In genomic region chr20:1820137-1821074, GRCh38 we compare ENCODE assay signal across 11 cellular contexts.
A peak's percentile ranks its signal among the peaks of the same experiment; 100 is the strongest.
DNase-seq lines count a peak whose midpoint lies in the region; ATAC-seq, FAIRE-seq and TF ChIP-seq lines count a peak whose summit lies in the region.
"Had no signal": no experiment of that assay in that cellular context is flagged by ENCODE, and none has a peak within 500 bp of the region (broad histone marks: within the 10 kb centered on the region; RNA-seq: fewer than 3 reads in every experiment).

No MANE protein-coding gene starts in this region.

- no peaks in the 10 kb centered on the region for H3K9me2 ChIP-seq in MM.1S (replicated peaks; ENCODE audit: insufficient read depth, low read length)

- H3K27ac ChIP-seq in MM.1S (ENCODE audit: low read length) (peak overlapping the region; percentile 9; the same call in 1 of the 2 replicates), temporal lobe (ENCODE audit: low read depth, low read length) (peak overlapping the region; percentile 70)

- peaks cover 25% of the 10 kb centered on the region for H3K4me1 ChIP-seq in MM.1S (ENCODE audit: low read length)

- H3F3A ChIP-seq in MM.1S (ENCODE audit: insufficient read depth, low read length) = no peaks in the 10 kb centered on the region; the same call in 1 of the 2 replicates

- FAIRE-seq in bronchial epithelial cell (lab: Jason Lieb, UNC) = peak; percentile 55
- FAIRE-seq: colon, GM19239 had no signal

- DNase-seq in MM.1S (peak; percentile 58), bronchial epithelial cell (ENCODE audit: low read depth) (peak; percentile 74), islet precursor cell (peak; percentile 60), H7 (no peak)
- DNase-seq in activated CD4-positive, alpha-beta T cell treated with anti-CD3 and anti-CD28 coated beads, Interleukin-2, amount 50 U/mL, for 48 hours = no peak
- DNase-seq: activated CD8-positive, alpha-beta memory T cell treated with anti-CD3 and anti-CD28 coated beads, Interleukin-2, amount 50 U/mL, for 4 hours; T-helper 1 cell had no signal

- TF ChIP-seq CTCF in MM.1S (IDR thresholded peaks at IDR 0.05; ENCODE audit: low read length) = no peak
- TF ChIP-seq CTCF in bronchial epithelial cell (IDR thresholded peaks at IDR 0.05; ENCODE audit: insufficient read depth, low read length, severe bottlenecking) = no peak

- H3K36me3 ChIP-seq in MM.1S (replicated peaks; ENCODE audit: insufficient read depth, low read length) (no peaks in the 10 kb centered on the region), bronchial epithelial cell (ENCODE audit: control insufficient read depth, insufficient read depth, low read length) (no peaks in the 10 kb centered on the region), H7 (replicated peaks; ENCODE audit: control insufficient read depth, insufficient read depth, low read length) (no peaks in the 10 kb centered on the region)

- no peaks in the 10 kb centered on the region for H4K20me1 ChIP-seq in MM.1S (ENCODE audit: insufficient read depth, low read length)

- no peaks in the 10 kb centered on the region for H3K79me2 ChIP-seq in MM.1S (ENCODE audit: low read length)

- H3K27me3 ChIP-seq in MM.1S (replicated peaks; ENCODE audit: insufficient read depth, low read length) (no peaks in the 10 kb centered on the region), bronchial epithelial cell (ENCODE audit: control insufficient read depth, insufficient read depth, low read length) (no peaks in the 10 kb centered on the region), H7 (ENCODE audit: control insufficient read depth, insufficient read depth, low read length) (no peaks in the 10 kb centered on the region; the same call in 1 of the 2 replicates)

- peak overlapping the region; percentile 32; the same call in 1 of the 2 replicates for H2AFZ ChIP-seq in MM.1S (ENCODE audit: low read length)

- H3K4me3 ChIP-seq in MM.1S (ENCODE audit: low read length) (no peak overlapping the region), bronchial epithelial cell (ENCODE audit: low read depth, low read length) (no peak overlapping the region), H7 (ENCODE audit: insufficient read depth, low read depth, low read length) (no peak overlapping the region)

- H3K4me2 ChIP-seq in MM.1S (ENCODE audit: low read depth, low read length) = peak overlapping the region; percentile 0; the same call in 1 of the 2 replicates

- no peak for ATAC-seq in HG03045 (IDR thresholded peaks at IDR 0.05; ENCODE audit: unreplicated experiment)

- H3K9me3 ChIP-seq in MM.1S (replicated peaks; ENCODE audit: insufficient read depth, low read length) = no peaks in the 10 kb centered on the region

- H3K9ac ChIP-seq in MM.1S (ENCODE audit: low read length) = no peak overlapping the region

Comparison
In these comparisons a context has a peak if more than half of its experiments do, and no peak if none do; other contexts are left out.
1. DNase-seq: peak in MM.1S (single experiment), bronchial epithelial cell (single experiment) and islet precursor cell (single experiment); none in H7 (single experiment) and activated CD4-positive, alpha-beta T cell treated with anti-CD3 and anti-CD28 coated beads, Interleukin-2, amount 50 U/mL, for 48 hours (0 of 2).